Comparison of ENCODE assay signal across 8 cellular contexts in the genomic region with DNA sequence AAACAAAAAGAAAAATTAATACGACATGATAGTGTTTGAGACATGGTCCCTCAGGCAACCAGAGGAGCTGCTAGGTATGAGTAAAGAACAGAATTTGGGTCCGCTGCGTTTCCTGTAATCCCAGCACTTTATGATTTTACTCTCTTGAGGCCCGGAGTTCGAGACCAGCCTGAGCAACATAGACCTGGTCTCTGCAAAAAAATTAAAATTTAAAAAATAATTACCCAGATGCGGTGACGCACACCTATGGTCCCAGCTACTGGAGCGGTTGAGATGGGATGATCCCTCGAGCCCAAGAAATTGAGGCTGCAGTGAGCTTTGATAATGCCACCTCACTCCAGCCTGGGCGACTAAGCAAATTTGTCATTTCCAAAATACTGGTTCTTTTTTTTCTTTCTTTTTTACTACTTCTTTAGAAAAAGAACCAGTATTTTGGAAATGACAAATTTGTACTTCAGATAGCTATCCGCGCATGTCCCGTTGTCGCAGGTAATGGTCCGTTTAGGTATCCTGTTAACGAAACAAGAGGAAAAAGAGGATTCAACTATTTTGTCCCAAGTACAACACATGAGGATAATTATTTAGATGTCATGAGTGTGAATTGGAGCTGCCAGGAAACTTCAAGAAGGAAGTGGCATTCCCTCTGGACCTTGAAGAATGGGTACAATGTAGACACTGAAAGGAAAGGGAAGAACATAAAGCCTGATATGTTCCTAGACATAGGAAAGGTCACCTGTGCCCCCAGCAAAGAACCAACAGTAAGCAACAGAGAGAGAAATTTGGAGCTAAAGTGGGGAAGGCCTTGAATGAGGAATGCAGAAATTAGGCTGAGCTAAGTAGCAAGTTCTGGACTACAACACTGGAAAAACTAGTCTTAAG. TPM values are rescaled to one million over a fixed set of nuclear protein-coding genes. Genes with fewer than 3 reads are reported as not detected.
A peak's percentile ranks its signal among the peaks of the same experiment; 100 is the strongest.
DNase-seq lines count a peak whose midpoint lies in the region; ATAC-seq and TF ChIP-seq lines count a peak whose summit lies in the region.

No MANE protein-coding gene starts in this region.

- ATAC-seq in Right ventricle myocardium superior (ENCODE audit: poor library complexity) (no peak), GM21447 (IDR thresholded peaks at IDR 0.05; ENCODE audit: unreplicated experiment) (no peak)
- ATAC-seq in activated T-helper 17 cell treated with anti-CD3 and anti-CD28 coated beads, Interleukin-2, amount 50 U/mL, for 72 hours (replicated peaks), result no peak

- peaks cover 34% of the 10 kb centered on the region for H3K36me3 Mint-ChIP-seq in activated T-helper 17 cell treated with anti-CD3 and anti-CD28 coated beads, Interleukin-2, amount 50 U/mL, for 72 hours (ENCODE audit: low read depth)

- H3K9me3 Mint-ChIP-seq in activated T-helper 17 cell treated with anti-CD3 and anti-CD28 coated beads, Interleukin-2, amount 50 U/mL, for 72 hours, result no peaks in the 10 kb centered on the region

- intact Hi-C loops in Right ventricle myocardium superior (cut with DNase I), result no loop called here

- peak overlapping the region; percentile 99 for H3K27ac Mint-ChIP-seq in activated T-helper 17 cell treated with anti-CD3 and anti-CD28 coated beads, Interleukin-2, amount 50 U/mL, for 72 hours

- peak overlapping the region; percentile 98 for H3K4me3 Mint-ChIP-seq in activated T-helper 17 cell treated with anti-CD3 and anti-CD28 coated beads, Interleukin-2, amount 50 U/mL, for 72 hours

- peaks cover 0 to 25% of the 10 kb centered on the region in 2 donors for H3K4me1 ChIP-seq in right atrium auricular region

- H3K27me3 Mint-ChIP-seq in activated T-helper 17 cell treated with anti-CD3 and anti-CD28 coated beads, Interleukin-2, amount 50 U/mL, for 72 hours, result no peaks in the 10 kb centered on the region

- DNase-seq in right atrium auricular region (ENCODE audit: low spot score), result no peak
- DNase-seq in Right ventricle myocardium superior, result no peak
- peak; percentile 7 to 18 for DNase-seq in stimulated activated CD8-positive, alpha-beta memory T cell treated with anti-CD3 and anti-CD28 coated beads, Interleukin-7, amount 100 ng/mL, for 48 hours (ENCODE audit: extremely low read depth in 1 of 2, low read depth in 1 of 2)
- DNase-seq in GM19240 (ENCODE audit: insufficient read length, low spot score), result no peak
- no peak for DNase-seq in NAMALWA (ENCODE audit: low spot score)

- H3K27me3 ChIP-seq in right atrium auricular region, result no peaks in the 10 kb centered on the region

- H3K9me3 ChIP-seq in right atrium auricular region, result no peaks in the 10 kb centered on the region
- no peaks in the 10 kb centered on the region for H3K9me3 ChIP-seq in iPS-18c (ENCODE audit: control insufficient read depth, insufficient read depth, low read length)

- peaks cover 27% of the 10 kb centered on the region for H3K4me1 Mint-ChIP-seq in activated T-helper 17 cell treated with anti-CD3 and anti-CD28 coated beads, Interleukin-2, amount 50 U/mL, for 72 hours

- H3K36me3 ChIP-seq in right atrium auricular region, result peaks cover 5% of the 10 kb centered on the region

- H3K27ac ChIP-seq in right atrium auricular region, result peak overlapping the region; percentile 98 to 100

- no peak for TF ChIP-seq CTCF in right atrium auricular region (IDR thresholded peaks at IDR 0.05)

- peak overlapping the region; percentile 65 to 88 for H3K4me3 ChIP-seq in right atrium auricular region
- peak overlapping the region; percentile 94 for H3K4me3 ChIP-seq in iPS-18c (ENCODE audit: insufficient read depth, low read depth, low read length)

RNA-seq across cellular contexts. Expression of a gene that starts 1.2 kb away (rescaled TPM):
- total RNA-seq in right atrium auricular region, result 100 to 1,000 TPM; 130 to 145 TPM
- total RNA-seq in Right ventricle myocardium superior, result 145 TPM
- total RNA-seq in activated T-helper 17 cell treated with anti-CD3 and anti-CD28 coated beads, Interleukin-2, amount 50 U/mL, for 72 hours, result 10 to 100 TPM; 88.3 to 92.8 TPM

Comparison
In these comparisons a context has a peak if more than half of its experiments do, and no peak if none do; other contexts are left out.
1. DNase-seq: peak in stimulated activated CD8-positive, alpha-beta memory T cell treated with anti-CD3 and anti-CD28 coated beads, Interleukin-7, amount 100 ng/mL, for 48 hours (2 of 2); none in right atrium auricular region (single experiment), Right ventricle myocardium superior (single experiment), GM19240 (single experiment) and NAMALWA (single experiment).